In genomic region chr19:1944088-1944915, GRCh38 we compare ENCODE assay signal across 1 cellular context.
TF ChIP-seq lines count a peak whose summit lies in the region.

No MANE protein-coding gene starts in this region.

TF ChIP-seq in HCT116, 20 proteins besides CTCF, POLR2A, EP300 and RAD21:
- TF ChIP-seq REST (IDR thresholded peaks at IDR 0.05; ENCODE audit: low read depth) (no peak), EZH2phosphoT487 (IDR thresholded peaks at IDR 0.05; ENCODE audit: borderline replicate concordance) (no peak), TCF7L2 (IDR thresholded peaks at IDR 0.05; ENCODE audit: borderline replicate concordance, extremely low read depth, insufficient read depth, insufficient read length) (no peak), FOSL1 (IDR thresholded peaks at IDR 0.05; ENCODE audit: low read depth) (no peak), POLR2AphosphoS5 (IDR thresholded peaks at IDR 0.05; ENCODE audit: low read depth, low read length) (no peak), ZBTB33 (IDR thresholded peaks at IDR 0.05; ENCODE audit: extremely low read depth, insufficient replicate concordance, low read length) (no peak), ATF3 (IDR thresholded peaks at IDR 0.05) (no peak), YY1 (IDR thresholded peaks at IDR 0.05; ENCODE audit: extremely low read depth, insufficient replicate concordance, low read depth, low read length) (no peak)
